9 cellular contexts compared by ENCODE assay signal in the genomic region with DNA sequence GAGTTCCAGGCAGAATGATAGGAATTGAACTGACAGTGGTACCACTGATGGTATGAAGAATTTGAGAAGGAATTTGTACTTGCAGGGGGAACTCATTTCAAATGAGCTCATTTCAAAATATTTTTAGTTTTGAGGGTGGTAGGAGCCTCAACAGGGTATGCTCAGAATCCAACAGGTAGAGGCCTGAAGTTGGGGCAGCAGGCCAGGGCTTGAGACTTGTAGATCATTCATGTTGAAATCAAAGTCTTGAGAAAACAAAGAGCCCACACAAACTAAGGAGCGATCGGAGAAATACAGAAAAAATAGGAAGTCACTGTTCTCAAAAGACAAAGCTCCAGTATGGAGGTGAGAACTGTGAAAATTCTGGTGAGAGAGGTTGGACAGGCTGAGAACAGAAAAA. TPM values are rescaled to one million over a fixed set of nuclear protein-coding genes. Genes with fewer than 3 reads are reported as not detected.
DNase-seq lines count a peak whose midpoint lies in the region; ATAC-seq and TF ChIP-seq lines count a peak whose summit lies in the region.
"Had no signal": no experiment of that assay in that cellular context is flagged by ENCODE, and none has a peak within 500 bp of the region (broad histone marks: within the 10 kb centered on the region; RNA-seq: fewer than 3 reads in every experiment).

No MANE protein-coding gene starts in this region.

- H3K36me3 ChIP-seq in GM23338 (ENCODE audit: insufficient read depth) (no peaks in the 10 kb centered on the region), PC-9 (ENCODE audit: low read depth) (no peaks in the 10 kb centered on the region), sigmoid colon (no peaks in the 10 kb centered on the region), trophoblast cell (ENCODE audit: control insufficient read depth in 1 of 2, insufficient read depth in 2 of 2, low read length in 2 of 2) (no peaks in the 10 kb centered on the region)
- H3K36me3 ChIP-seq: thyroid gland had no signal

- H3F3A ChIP-seq in GM23338 (replicated peaks; ENCODE audit: low read depth): no peaks in the 10 kb centered on the region
- no peaks in the 10 kb centered on the region for H3F3A ChIP-seq in PC-9 (ENCODE audit: insufficient read depth, low read depth)

- H3K14ac ChIP-seq in trophoblast cell (ENCODE audit: low read length): no peak overlapping the region

- H4K8ac ChIP-seq in trophoblast cell (ENCODE audit: low read depth, low read length): no peak overlapping the region

- no peak overlapping the region for H3K18ac ChIP-seq in trophoblast cell (ENCODE audit: low read length)

- no peak for ATAC-seq in GM23338

- no peaks in the 10 kb centered on the region; the same call in 1 of the 2 replicates for H4K20me1 ChIP-seq in GM23338 (replicated peaks; ENCODE audit: insufficient read depth)
- no peaks in the 10 kb centered on the region for H4K20me1 ChIP-seq in PC-9 (ENCODE audit: insufficient read depth)

- H3K9me2 ChIP-seq in GM23338 (ENCODE audit: insufficient read depth) (no peaks in the 10 kb centered on the region), PC-9 (ENCODE audit: insufficient read depth) (no peaks in the 10 kb centered on the region)

- H2AFZ ChIP-seq in GM23338 (peak overlapping the region; percentile 81), PC-9 (0 out of 2 replicates have a peak overlapping the region, but pooled peaks have one; percentile 89), trophoblast cell (ENCODE audit: insufficient read depth, low read length, poor library complexity) (no peak overlapping the region)

- H3K27me3 Mint-ChIP-seq in GM23338 (ENCODE audit: insufficient read depth, low read depth, poor library complexity) (peaks cover 3% of the 10 kb centered on the region), endothelial cell (ENCODE audit: unreplicated experiment) (peaks cover 7% of the 10 kb centered on the region)

- H3K9me3 ChIP-seq in PC-9 (ENCODE audit: insufficient read depth, low read depth): no peaks in the 10 kb centered on the region
- no peaks in the 10 kb centered on the region for H3K9me3 ChIP-seq in sigmoid colon
- H3K9me3 ChIP-seq in trophoblast cell (ENCODE audit: insufficient read depth, low read depth, low read length): no peaks in the 10 kb centered on the region
- H3K9me3 ChIP-seq: thyroid gland had no signal

- peaks cover 26% of the 10 kb centered on the region for H3K4me1 Mint-ChIP-seq in GM23338
- peaks cover 37% of the 10 kb centered on the region for H3K4me1 Mint-ChIP-seq in endothelial cell (ENCODE audit: unreplicated experiment)

- H3K4me1 ChIP-seq in GM23338 (ENCODE audit: insufficient read depth) (0 out of 2 replicates have a peak, but pooled peaks cover 7% of the 10 kb centered on the region), PC-9 (replicated peaks; ENCODE audit: insufficient read depth) (peaks cover 27% of the 10 kb centered on the region), sigmoid colon (peaks cover 0 to 19% (median 2%) of the 10 kb centered on the region in 4 donors), trophoblast cell (ENCODE audit: control insufficient read depth in 1 of 2, insufficient read depth in 2 of 2, low read length in 2 of 2) (peaks cover 1 to 4% of the 10 kb centered on the region in 2 experiments)
- H3K4me1 ChIP-seq: thyroid gland had no signal

- H3K4me3 Mint-ChIP-seq in GM23338 (peak overlapping the region; percentile 80), endothelial cell (ENCODE audit: unreplicated experiment) (peak overlapping the region; percentile 83)

- peak overlapping the region; percentile 24; the same call in 1 of the 2 replicates for H3K27ac Mint-ChIP-seq in GM23338
- H3K27ac Mint-ChIP-seq in endothelial cell (ENCODE audit: unreplicated experiment): no peak overlapping the region

- H3K4me2 ChIP-seq in GM23338: peak overlapping the region; percentile 70
- H3K4me2 ChIP-seq in PC-9: peak overlapping the region; percentile 91
- no peak overlapping the region for H3K4me2 ChIP-seq in trophoblast cell (ENCODE audit: low read length)

- H3K27ac ChIP-seq in GM23338 (ENCODE audit: low read depth) (peak overlapping the region; percentile 80; the same call in 1 of the 2 replicates), PC-9 (no peak overlapping the region), sigmoid colon (peak overlapping the region in 3 of 4 donors; percentile 85 to 87 (median 85)), trophoblast cell (ENCODE audit: low read depth, low read length) (no peak overlapping the region)

- H2AK5ac ChIP-seq in trophoblast cell (ENCODE audit: low read length): no peak overlapping the region

- no peak overlapping the region for H2BK120ac ChIP-seq in trophoblast cell (ENCODE audit: insufficient read depth, low read length, poor library complexity)

- no peak overlapping the region for H2BK12ac ChIP-seq in trophoblast cell (ENCODE audit: low read length)

- no peak overlapping the region for H4K12ac ChIP-seq in trophoblast cell (ENCODE audit: low read depth, low read length)

- DNase-seq in GM23338 (ENCODE audit: low spot score) (no peak), PC-9 (no peak), endothelial cell (ENCODE audit: low spot score) (no peak), sigmoid colon (no peak), amniotic stem cell (lab: John Stamatoyannopoulos, UW) (no peak), dermis blood vessel endothelial cell (no peak), trophoblast cell (no peak)
- DNase-seq in stimulated activated naive CD4-positive, alpha-beta T cell treated with Interleukin-2 at 50 U/mL for 16 hours (lab: John Stamatoyannopoulos, UW): no peak

- peaks cover 7% of the 10 kb centered on the region for H3K79me1 ChIP-seq in trophoblast cell (ENCODE audit: low read length)

- H2BK5ac ChIP-seq in trophoblast cell (ENCODE audit: low read depth, low read length, poor library complexity): no peak overlapping the region

- no peak for TF ChIP-seq EP300 in sigmoid colon (IDR thresholded peaks at IDR 0.05)

- WGBS in sigmoid colon, 2 donors: 42 to 43% methylated on average over 2 of the region's 2 CpGs
- WGBS in trophoblast cell (ENCODE audit: extremely low coverage, insufficient coverage, insufficient read length): no CpG with 5 or more reads among the region's 2 CpGs

- BruUV-seq in PC-9 (replicated peaks; lab: Mats Ljungman, UMichigan): no TSS peak

- H4K91ac ChIP-seq in trophoblast cell (ENCODE audit: low read depth, low read length): no peak overlapping the region

- H3K36me3 Mint-ChIP-seq in GM23338 (ENCODE audit: low read depth) (no peaks in the 10 kb centered on the region; the same call in 2 of the 3 replicates), endothelial cell (ENCODE audit: low read depth, unreplicated experiment) (no peaks in the 10 kb centered on the region)

- peak overlapping the region; percentile 72 for H3K4me3 ChIP-seq in GM23338
- peak overlapping the region; percentile 81; the same call in 1 of the 2 replicates for H3K4me3 ChIP-seq in PC-9
- H3K4me3 ChIP-seq in sigmoid colon: peak overlapping the region in 2 of 4 donors; percentile 70 to 75
- no peak overlapping the region for H3K4me3 ChIP-seq in trophoblast cell (ENCODE audit: low read depth, low read length)

- intact Hi-C loops in PC-9 (cut with micrococcal nuclease; ENCODE audit: unreplicated experiment): no loop called here
- intact Hi-C loops in sigmoid colon (cut with DNase I): no loop called here

- no peak overlapping the region for H3K4ac ChIP-seq in trophoblast cell (ENCODE audit: low read depth, low read length)

- no peak for TF ChIP-seq POLR2A in sigmoid colon (IDR thresholded peaks at IDR 0.05)

- no peaks in the 10 kb centered on the region for H3K9me3 Mint-ChIP-seq in GM23338
- H3K9me3 Mint-ChIP-seq in endothelial cell (ENCODE audit: unreplicated experiment): no peaks in the 10 kb centered on the region

- POLR2A ChIA-PET in PC-9 (lab: Charles Lee; ENCODE audit: unreplicated experiment): no interaction called here

- no peak overlapping the region for H3K9ac ChIP-seq in trophoblast cell (ENCODE audit: low read length)

- H3K23ac ChIP-seq in trophoblast cell (ENCODE audit: low read length): no peak overlapping the region

- TF ChIP-seq CTCF in GM23338 (conservative IDR thresholded peaks at IDR 0.05; ENCODE audit: low read depth in 2 of 2) (no peak), PC-9 (conservative IDR thresholded peaks at IDR 0.05) (no peak), endothelial cell (IDR thresholded peaks at IDR 0.05; ENCODE audit: unreplicated experiment) (no peak), sigmoid colon (IDR thresholded peaks at IDR 0.05) (no peak)

- peaks cover 38% of the 10 kb centered on the region for H3K79me2 ChIP-seq in GM23338 (replicated peaks; ENCODE audit: insufficient read depth)
- H3K79me2 ChIP-seq in PC-9 (ENCODE audit: low read depth): no peaks in the 10 kb centered on the region; the same call in 1 of the 2 replicates
- H3K79me2 ChIP-seq in trophoblast cell (ENCODE audit: control insufficient read depth, insufficient read depth, low read length, poor library complexity): peaks cover 5% of the 10 kb centered on the region

- CTCF ChIA-PET in PC-9 (lab: Charles Lee): interaction anchor here (0.7 kb wide), 1 partner anchor 178 kb away, joined by 5 read pairs; no protein-coding TSS in a partner anchor

- H3K27me3 ChIP-seq in GM23338 (ENCODE audit: insufficient read depth): no peaks in the 10 kb centered on the region
- H3K27me3 ChIP-seq in PC-9 (ENCODE audit: insufficient read depth, low read depth): 0 out of 2 replicates have a peak, but pooled peaks cover 6% of the 10 kb centered on the region
- H3K27me3 ChIP-seq in sigmoid colon: no peaks in the 10 kb centered on the region
- H3K27me3 ChIP-seq in trophoblast cell (ENCODE audit: insufficient read depth, low read length): no peaks in the 10 kb centered on the region
- H3K27me3 ChIP-seq: thyroid gland had no signal

RNA-seq across cellular contexts. Expression of a gene that starts 1.0 kb away (rescaled TPM):
- 17.1 and 18.9 TPM in 2 replicates for total RNA-seq in GM23338 (2014; rRNA removed; shearing (Covaris generic))
- polyA plus RNA-seq in GM23338 (2016; fragmentation: Nextera tagmentation; extraction: Ambion mirVana) (7.2 and 7.4 TPM in 2 replicates), sigmoid colon (1 to 10 TPM; 1.8 to 8.2 (median 3.2) TPM)
- total RNA-seq in PC-9 (2021) (14.8 and 16.5 TPM in 2 replicates), endothelial cell (ENCODE audit: unreplicated experiment) (12.2 TPM), sigmoid colon (10 to 100 TPM; 12.5 to 16.9 (median 14.4) TPM), dermis blood vessel endothelial cell (18.4 and 19.3 TPM in 2 replicates)
- 9.8 and 10.3 TPM in 2 replicates for polyA plus RNA-seq in trophoblast cell (2013)

RNA-seq across cellular contexts. Expression of a gene that starts 10.4 kb away (rescaled TPM):
- 25.4 and 30.1 TPM in 2 replicates for total RNA-seq in GM23338 (2014; rRNA removed; shearing (Covaris generic))
- 6.2 and 6.9 TPM in 2 replicates for polyA plus RNA-seq in GM23338 (2016; fragmentation: Nextera tagmentation; extraction: Ambion mirVana)
- 23.7 and 26.2 TPM in 2 replicates for total RNA-seq in PC-9 (2021)
- 18.2 TPM for total RNA-seq in endothelial cell (ENCODE audit: unreplicated experiment)
- 10 to 100 TPM; 27.7 to 35.1 (median 32.5) TPM for total RNA-seq in sigmoid colon
- polyA plus RNA-seq in sigmoid colon: 10 to 100 TPM in 1 of 3 donors, 1 to 10 TPM in 2; 5.1 to 13.6 (median 6.0) TPM
- 5.8 and 13.0 TPM in 2 replicates for total RNA-seq in dermis blood vessel endothelial cell
- 18.7 and 19.3 TPM in 2 replicates for polyA plus RNA-seq in trophoblast cell (2013)

Comparison
In these comparisons a context has a peak if more than half of its experiments do, and no peak if none do; other contexts are left out.
1. H3K27ac ChIP-seq: peak in GM23338 (single experiment) and sigmoid colon (3 of 4); none in PC-9 (single experiment) and trophoblast cell (single experiment).